In the genomic region with DNA sequence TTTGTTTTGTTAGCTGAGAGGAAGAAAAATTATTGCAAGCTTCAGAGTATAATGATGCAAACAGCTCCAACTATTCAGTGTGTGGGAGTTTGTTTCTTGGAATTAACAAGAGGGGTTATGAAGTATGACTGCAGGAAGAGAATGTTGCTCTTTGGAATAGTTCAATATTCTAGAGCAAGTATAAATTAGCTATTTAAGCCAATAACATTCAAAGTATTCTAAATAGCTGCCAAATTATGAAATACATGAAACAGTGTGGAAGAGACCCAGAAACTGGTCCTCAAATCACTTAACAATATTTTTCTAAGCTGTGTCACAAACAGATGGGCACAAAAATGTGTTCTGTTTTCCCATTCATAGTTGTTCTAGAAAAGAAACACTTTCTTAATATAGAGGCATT, we compare ENCODE assay signal across 26 cellular contexts. TPM values are rescaled to one million over a fixed set of nuclear protein-coding genes. Genes with fewer than 3 reads are reported as not detected.
DNase-seq lines count a peak whose midpoint lies in the region; ATAC-seq and TF ChIP-seq lines count a peak whose summit lies in the region.
"Had no signal": no experiment of that assay in that cellular context is flagged by ENCODE, and none has a peak within 500 bp of the region (broad histone marks: within the 10 kb centered on the region; RNA-seq: fewer than 3 reads in every experiment).

No MANE protein-coding gene starts in this region.

- ATAC-seq in heart right ventricle = peak in 6 of 8 donors; percentile 65 to 85 (median 82)
- peak; percentile 48 for ATAC-seq in omental fat pad (ENCODE audit: low FRiP score)
- ATAC-seq in HG02885 (IDR thresholded peaks at IDR 0.05; ENCODE audit: poor library complexity, unreplicated experiment) = no peak
- no peak for ATAC-seq in HG02973 (IDR thresholded peaks at IDR 0.05; ENCODE audit: unreplicated experiment)
- ATAC-seq: HCT116 had no signal

- peak overlapping the region in 3 of 10 donors; percentile 1 to 38 (median 16) for H3K27ac ChIP-seq in heart right ventricle
- H3K27ac ChIP-seq: BLaER1 treated with 17β-estradiol and CSF1 and Interleukin-3, amounts not matched to agents 10 nM and 100 nM; Peyer's patch had no signal

- CTCF ChIA-PET in BJ (lab: Yijun Ruan, JAX) = interaction anchor here (0.7 to 1.1 kb wide), 3 partner anchors 11 to 101 kb away, joined by 3 to 5 read pairs (median 4); no protein-coding TSS in a partner anchor

- H3K4me3 ChIP-seq in BJ (ENCODE audit: low read depth, low read length) (no peak overlapping the region), adipocyte (ENCODE audit: low read length) (peak overlapping the region; percentile 26), heart right ventricle (no peak overlapping the region)
- H3K4me3 ChIP-seq: BLaER1 treated with 17β-estradiol and CSF1 and Interleukin-3, amounts not matched to agents 10 nM and 100 nM; Peyer's patch had no signal

- no peak overlapping the region for H3K9ac ChIP-seq in adipocyte (ENCODE audit: low read length)
- H3K9ac ChIP-seq: BLaER1 treated with 17β-estradiol and CSF1 and Interleukin-3, amounts not matched to agents 10 nM and 100 nM had no signal

- 0 out of 2 replicates have a peak, but pooled peaks cover 1% of the 10 kb centered on the region for H3K27me3 ChIP-seq in BJ (ENCODE audit: control insufficient read depth, insufficient read depth, low read length)
- H3K27me3 ChIP-seq in adipocyte (replicated peaks; ENCODE audit: control insufficient read depth, insufficient read depth, low read length) = no peaks in the 10 kb centered on the region
- no peaks in the 10 kb centered on the region for H3K27me3 ChIP-seq in heart right ventricle
- H3K27me3 ChIP-seq: BLaER1 treated with 17β-estradiol and CSF1 and Interleukin-3, amounts not matched to agents 10 nM and 100 nM; Peyer's patch had no signal

- DNase-seq in BJ (ENCODE audit: low read depth) (peak; percentile 4), adipocyte (ENCODE audit: low read depth) (peak; percentile 65), heart right ventricle (no peak), omental fat pad (ENCODE audit: low spot score) (no peak), NCI-H187 treated with DMSO at 0.1 percent for 48 hours (lab: John Stamatoyannopoulos, UW) (no peak), GM19240 (ENCODE audit: insufficient read length, low spot score) (no peak)
- DNase-seq: Caco-2; CD4-positive, alpha-beta memory T cell; DMS 273 treated with DMSO at 0.1 percent for 48 hours; DMS79 treated with DMSO at 0.1 percent for 48 hours; GOT3; NCI-H1105; NCI-H146; NCI-H2081; NCI-H2171; NCI-H345; NCI-H524; NCI-H774; Peyer's patch had no signal

- intact Hi-C loops in heart right ventricle (cut with DNase I) = no loop called here

- H3K36me3 ChIP-seq in BJ (ENCODE audit: control insufficient read depth, insufficient read depth, low read length) (no peaks in the 10 kb centered on the region), adipocyte (ENCODE audit: control insufficient read depth, insufficient read depth, low read length, severe bottlenecking) (no peaks in the 10 kb centered on the region), heart right ventricle (no peaks in the 10 kb centered on the region)
- H3K36me3 ChIP-seq: BLaER1 treated with 17β-estradiol and CSF1 and Interleukin-3, amounts not matched to agents 10 nM and 100 nM; Peyer's patch had no signal

- peaks cover 15% of the 10 kb centered on the region for H3K4me1 ChIP-seq in adipocyte (ENCODE audit: control insufficient read depth, insufficient read depth, low read length)
- H3K4me1 ChIP-seq in heart right ventricle = peaks cover 0 to 3% (median 0%) of the 10 kb centered on the region in 9 donors
- H3K4me1 ChIP-seq: BLaER1 treated with 17β-estradiol and CSF1 and Interleukin-3, amounts not matched to agents 10 nM and 100 nM; Caco-2; Peyer's patch had no signal

- POLR2A ChIA-PET in BJ (lab: Charles Lee) = no interaction called here

- H3K9me3 ChIP-seq in adipocyte (ENCODE audit: control insufficient read depth, low read length) (no peaks in the 10 kb centered on the region), heart right ventricle (peaks cover 0 to 3% (median 0%) of the 10 kb centered on the region in 11 donors)
- H3K9me3 ChIP-seq: Caco-2, Peyer's patch had no signal

- TF ChIP-seq CTCF in BJ (IDR thresholded peaks at IDR 0.05; ENCODE audit: insufficient read depth, low read depth, low read length) (no peak), heart right ventricle (IDR thresholded peaks at IDR 0.05) (no peak), omental fat pad (IDR thresholded peaks at IDR 0.05) (no peak)

RNA-seq across cellular contexts. Expression of gene SLCO6A1, which starts 48.9 kb away (rescaled TPM):
- polyA plus RNA-seq in BJ (2011; rRNA removed) = not detected in 2 replicates
- not detected in 2 replicates for polyA minus RNA-seq in BJ (2011; rRNA and poly(A)+ RNA removed)
- not detected for total RNA-seq in heart right ventricle
- polyA plus RNA-seq in heart right ventricle = not detected
- total RNA-seq in omental fat pad = not detected
- total RNA-seq: A673; Caco-2; CD4-positive, alpha-beta memory T cell; Peyer's patch; SK-MEL-5 had no signal
- polyA plus RNA-seq: CD4-positive, alpha-beta memory T cell; IgD-negative memory B cell had no signal

Comparison
In these comparisons a context has a peak if more than half of its experiments do, and no peak if none do; other contexts are left out.
1. DNase-seq: peak in BJ (single experiment) and adipocyte (single experiment); none in heart right ventricle (0 of 2), omental fat pad (single experiment), NCI-H187 treated with DMSO at 0.1 percent for 48 hours (single experiment) and GM19240 (single experiment).
2. ATAC-seq: peak in heart right ventricle (6 of 8) and omental fat pad (single experiment); none in HG02885 (single experiment) and HG02973 (single experiment).